In the genomic region with DNA sequence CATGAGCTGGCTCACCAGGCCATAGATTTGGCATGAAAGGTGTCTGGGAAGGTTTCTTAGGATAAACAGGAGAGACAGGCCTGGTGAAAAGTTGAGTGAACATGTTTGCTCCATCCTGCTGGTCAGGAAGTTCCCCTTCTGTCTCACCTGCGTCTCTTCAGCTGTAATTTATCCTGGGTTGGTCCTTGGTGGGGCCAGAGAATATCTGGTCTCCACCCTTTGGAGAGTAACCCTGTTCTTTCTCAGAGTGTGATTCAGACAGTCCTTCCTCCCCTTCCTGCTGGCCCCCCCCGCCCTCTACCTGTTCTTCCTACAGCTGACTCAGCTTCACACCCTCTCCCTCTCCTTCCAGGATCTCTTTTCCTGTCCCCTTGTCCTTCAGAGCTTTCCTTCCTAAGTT, we compare ENCODE assay signal across 17 cellular contexts. TPM values are rescaled to one million over a fixed set of nuclear protein-coding genes. Genes with fewer than 3 reads are reported as not detected.
DNase-seq lines count a peak whose midpoint lies in the region; TF ChIP-seq lines count a peak whose summit lies in the region.
"Had no signal": no experiment of that assay in that cellular context is flagged by ENCODE, and none has a peak within 500 bp of the region (broad histone marks: within the 10 kb centered on the region; RNA-seq: fewer than 3 reads in every experiment).

No MANE protein-coding gene starts in this region.

- no peak overlapping the region for H4K8ac ChIP-seq in mesendoderm (ENCODE audit: low read depth, low read length)

- H2BK120ac ChIP-seq in mesendoderm (ENCODE audit: low read depth, low read length), result no peak overlapping the region

- H3K36me3 ChIP-seq in mesendoderm (ENCODE audit: control insufficient read depth, insufficient read depth, low read length), result no peaks in the 10 kb centered on the region
- H3K36me3 ChIP-seq: lower lobe of right lung, right atrium auricular region had no signal

- H3K27ac Mint-ChIP-seq in dendritic cell treated with granulocyte-macrophage colony-stimulating factor and Interleukin-4, amounts not matched to agents 40 ng/mL and 50 ng/mL, for 4 days, result peak overlapping the region; percentile 64
- H3K27ac Mint-ChIP-seq in type B pancreatic cell, result peak overlapping the region; percentile 100
- H3K27ac Mint-ChIP-seq: activated CD4-positive, alpha-beta memory T cell treated with anti-CD3 and anti-CD28 coated beads, Interleukin-2, amount 10 ng/mL, durations not matched to agents 7 days and 5 days had no signal

- no peak overlapping the region for H3K4me2 ChIP-seq in mesendoderm (ENCODE audit: low read length)

- H3K27ac ChIP-seq in mesendoderm (ENCODE audit: low read depth, low read length), result no peak overlapping the region
- H3K27ac ChIP-seq: C4-2B had no signal

- no CpG with 5 or more reads among the region's 2 CpGs for WGBS in mesendoderm (ENCODE audit: extremely low coverage, insufficient coverage, low lambda C conversion rate)

- no peak overlapping the region for H3K9ac ChIP-seq in mesendoderm (ENCODE audit: low read length)

- H2BK5ac ChIP-seq in mesendoderm (ENCODE audit: low read length), result no peak overlapping the region

- no peaks in the 10 kb centered on the region for H3K27me3 ChIP-seq in mesendoderm (ENCODE audit: insufficient read depth, low read length, poor library complexity)
- H3K27me3 ChIP-seq: right atrium auricular region had no signal

- peak; percentile 26 for DNase-seq in NCI-H69 (lab: John Stamatoyannopoulos, UW)
- no peak for DNase-seq in mesendoderm
- DNase-seq in type B pancreatic cell (ENCODE audit: extremely low spot score, unreplicated experiment), result no peak
- DNase-seq in epidermal melanocyte (ENCODE audit: insufficient read length, low spot score), result no peak
- DNase-seq in GF-D8 (lab: John Stamatoyannopoulos, UW), result no peak
- DNase-seq in stimulated activated CD4-positive, alpha-beta T cell treated with anti-CD3 and anti-CD28 coated beads, Interleukin-1b, Interleukin-23, amount 100 ng/mL, for 48 hours, result no peak
- DNase-seq: activated CD4-positive, alpha-beta memory T cell treated with anti-CD3 and anti-CD28 coated beads, Interleukin-2, amount 10 ng/mL, durations not matched to agents 7 days and 5 days; amygdala; DMS79 treated with DMSO at 0.1 percent for 48 hours; lower lobe of right lung; NCI-H1092 treated with DMSO at 0.1 percent for 48 hours; NCI-H345; stimulated activated CD4-positive, alpha-beta T cell treated with anti-CD3 and anti-CD28 coated beads, Interleukin-4, amount 100 ng/mL, for 1 hour had no signal

- no peak overlapping the region for H3K4me3 ChIP-seq in mesendoderm (ENCODE audit: low read length)
- H3K4me3 ChIP-seq: lower lobe of right lung, right atrium auricular region, SK-N-MC had no signal

- peaks cover 42% of the 10 kb centered on the region for H3K36me3 Mint-ChIP-seq in dendritic cell treated with granulocyte-macrophage colony-stimulating factor and Interleukin-4, amounts not matched to agents 40 ng/mL and 50 ng/mL, for 4 days (ENCODE audit: low read depth)
- H3K36me3 Mint-ChIP-seq in type B pancreatic cell, result peaks cover 18% of the 10 kb centered on the region

- H2AK5ac ChIP-seq in mesendoderm (ENCODE audit: low read length), result no peak overlapping the region

- H3K79me1 ChIP-seq in mesendoderm (ENCODE audit: low read length), result peaks cover 11% of the 10 kb centered on the region

- H3K18ac ChIP-seq in mesendoderm (ENCODE audit: low read length), result no peak overlapping the region

- peak overlapping the region; percentile 20 for H3K56ac ChIP-seq in mesendoderm (ENCODE audit: low read length)

- H3K4ac ChIP-seq in mesendoderm (ENCODE audit: low read depth, low read length), result no peak overlapping the region

- no peak overlapping the region for H3K4me3 Mint-ChIP-seq in dendritic cell treated with granulocyte-macrophage colony-stimulating factor and Interleukin-4, amounts not matched to agents 40 ng/mL and 50 ng/mL, for 4 days
- peak overlapping the region; percentile 67 for H3K4me3 Mint-ChIP-seq in type B pancreatic cell
- H3K4me3 Mint-ChIP-seq: activated CD4-positive, alpha-beta memory T cell treated with anti-CD3 and anti-CD28 coated beads, Interleukin-2, amount 10 ng/mL, durations not matched to agents 7 days and 5 days had no signal

- H3K27me3 Mint-ChIP-seq in dendritic cell treated with granulocyte-macrophage colony-stimulating factor and Interleukin-4, amounts not matched to agents 40 ng/mL and 50 ng/mL, for 4 days, result peaks cover 3% of the 10 kb centered on the region
- no peaks in the 10 kb centered on the region for H3K27me3 Mint-ChIP-seq in type B pancreatic cell
- H3K27me3 Mint-ChIP-seq: activated CD4-positive, alpha-beta memory T cell treated with anti-CD3 and anti-CD28 coated beads, Interleukin-2, amount 10 ng/mL, durations not matched to agents 7 days and 5 days had no signal

- intact Hi-C loops in dendritic cell treated with granulocyte-macrophage colony-stimulating factor and Interleukin-4, amounts not matched to agents 40 ng/mL and 50 ng/mL, for 4 days (cut with micrococcal nuclease), result no loop called here

- no peaks in the 10 kb centered on the region for H3K79me2 ChIP-seq in mesendoderm (ENCODE audit: control insufficient read depth, insufficient read depth, low read length)

- H3K4me1 ChIP-seq in mesendoderm (ENCODE audit: control insufficient read depth, low read depth, low read length), result peaks cover 11% of the 10 kb centered on the region

- TF ChIP-seq CTCF in type B pancreatic cell (conservative IDR thresholded peaks at IDR 0.05), result no peak

- H2BK15ac ChIP-seq in mesendoderm (replicated peaks; ENCODE audit: low read depth), result no peak overlapping the region

- H4K5ac ChIP-seq in mesendoderm (ENCODE audit: low read length), result no peak overlapping the region

- H3K9me3 Mint-ChIP-seq in dendritic cell treated with granulocyte-macrophage colony-stimulating factor and Interleukin-4, amounts not matched to agents 40 ng/mL and 50 ng/mL, for 4 days, result no peaks in the 10 kb centered on the region
- H3K9me3 Mint-ChIP-seq in type B pancreatic cell, result no peaks in the 10 kb centered on the region

- no peak overlapping the region for H3K23ac ChIP-seq in mesendoderm (ENCODE audit: low read length)

- H3K4me1 Mint-ChIP-seq in dendritic cell treated with granulocyte-macrophage colony-stimulating factor and Interleukin-4, amounts not matched to agents 40 ng/mL and 50 ng/mL, for 4 days (ENCODE audit: low read depth), result peaks cover 73% of the 10 kb centered on the region
- H3K4me1 Mint-ChIP-seq in type B pancreatic cell (ENCODE audit: unreplicated experiment), result peaks cover 61% of the 10 kb centered on the region

RNA-seq across cellular contexts. Expression of a gene that starts 17.1 kb away (rescaled TPM):
- polyA plus RNA-seq in mesendoderm (2013, experiment 1 of 2), result 21.7 TPM
- 23.6 TPM for polyA plus RNA-seq in mesendoderm (2013, experiment 2 of 2)
- total RNA-seq in type B pancreatic cell (ENCODE audit: low replicate concordance), result 111 and 204 TPM in 2 replicates

RNA-seq across cellular contexts. Expression of a gene that starts 43.3 kb away (rescaled TPM):
- polyA plus RNA-seq in mesendoderm (2013, experiment 1 of 2), result 15.8 TPM
- polyA plus RNA-seq in mesendoderm (2013, experiment 2 of 2), result 17.0 TPM
- total RNA-seq in type B pancreatic cell (ENCODE audit: low replicate concordance), result 58.7 and 69.3 TPM in 2 replicates

RNA-seq across cellular contexts. Expression of a gene that starts 49.1 kb away (rescaled TPM):
- 0.24 TPM for polyA plus RNA-seq in mesendoderm (2013, experiment 1 of 2)
- 0.39 TPM for polyA plus RNA-seq in mesendoderm (2013, experiment 2 of 2)
- 4.4 and 9.3 TPM in 2 replicates for total RNA-seq in type B pancreatic cell (ENCODE audit: low replicate concordance)

RNA-seq across cellular contexts. Expression of a gene that starts 52.7 kb away (rescaled TPM):
- polyA plus RNA-seq in mesendoderm (2013, experiment 1 of 2), result 0.24 TPM
- polyA plus RNA-seq in mesendoderm (2013, experiment 2 of 2), result 0.24 TPM
- total RNA-seq in type B pancreatic cell (ENCODE audit: low replicate concordance), result 0.27 and 0.52 TPM in 2 replicates
